ENCODE assay signal across 10 cellular contexts in genomic region chr3:57958642-57959406, GRCh38. TPM values are rescaled to one million over a fixed set of nuclear protein-coding genes. Genes with fewer than 3 reads are reported as not detected.
DNase-seq lines count a peak whose midpoint lies in the region; ATAC-seq and TF ChIP-seq lines count a peak whose summit lies in the region.
"Had no signal": no experiment of that assay in that cellular context is flagged by ENCODE, and none has a peak within 500 bp of the region (broad histone marks: within the 10 kb centered on the region; RNA-seq: fewer than 3 reads in every experiment).

No MANE protein-coding gene starts in this region.

- H3K27ac ChIP-seq in HUES64 (ENCODE audit: low read depth, low read length) (peak overlapping the region; percentile 36; the same call in 1 of the 2 replicates), duodenal mucosa (ENCODE audit: low read depth, low read length) (peak overlapping the region; percentile 13)

- peak overlapping the region; percentile 82 to 95 (median 88) for H3K27ac Mint-ChIP-seq in CD14-positive monocyte
- H3K27ac Mint-ChIP-seq in naive B cell = peak overlapping the region in 4 of 6 donors; percentile 8 to 69 (median 16)
- H3K27ac Mint-ChIP-seq: brain had no signal

- peak in 1 of 2 donors; percentile 27 for ATAC-seq in naive B cell (ENCODE audit: low read depth in 2 of 2)

- no peak for DNase-seq in CD14-positive monocyte (ENCODE audit: low spot score)
- DNase-seq in naive B cell = no peak
- DNase-seq in NCI-H446 (lab: John Stamatoyannopoulos, UW) = no peak
- DNase-seq in cerebellum (ENCODE audit: low spot score) = no peak
- DNase-seq in activated effector memory CD4-positive, alpha-beta T cell treated with Interleukin-2 at 50 U/mL for 16 hours = no peak
- no peak for DNase-seq in amygdala (lab: John Stamatoyannopoulos, UW)
- DNase-seq: DMS153 had no signal

- H3K4me1 ChIP-seq in HUES64 (ENCODE audit: insufficient read depth, low read length) (peaks cover 12% of the 10 kb centered on the region), duodenal mucosa (ENCODE audit: control insufficient read depth in 1 of 2, insufficient read depth in 2 of 2, low read length in 2 of 2) (peaks cover 28 to 32% of the 10 kb centered on the region in 2 donors)

- H3K9me3 ChIP-seq in HUES64 (ENCODE audit: insufficient read depth, low read depth, low read length) = no peaks in the 10 kb centered on the region
- no peaks in the 10 kb centered on the region for H3K9me3 ChIP-seq in duodenal mucosa (ENCODE audit: control insufficient read depth in 1 of 2, low read length in 2 of 2)

- H3K27me3 ChIP-seq in HUES64 (ENCODE audit: insufficient read depth, low read length) = no peaks in the 10 kb centered on the region
- H3K27me3 ChIP-seq in duodenal mucosa (ENCODE audit: control insufficient read depth in 1 of 2, insufficient read depth in 2 of 2, low read length in 2 of 2) = no peaks in the 10 kb centered on the region

- peaks cover 0 to 6% (median 4%) of the 10 kb centered on the region in 3 donors for H3K27me3 Mint-ChIP-seq in CD14-positive monocyte (ENCODE audit: low read depth in 3 of 3)
- H3K27me3 Mint-ChIP-seq in naive B cell = no peaks in the 10 kb centered on the region

- H3K36me3 Mint-ChIP-seq in CD14-positive monocyte (peaks cover 0 to 3% of the 10 kb centered on the region in 2 donors), naive B cell (no peaks in the 10 kb centered on the region)
- H3K36me3 Mint-ChIP-seq: brain had no signal

- no peak for TF ChIP-seq CTCF in CD14-positive monocyte (IDR thresholded peaks at IDR 0.05)

- WGBS in HUES64 = 92% methylated on average over 13 of the region's 13 CpGs

- intact Hi-C loops in CD14-positive monocyte (cut with micrococcal nuclease) = loop anchor here in 1 of 2 donors (5.0 kb wide), 1 partner anchor 38 kb away; no protein-coding TSS in a partner anchor

- no peaks in the 10 kb centered on the region for H3K36me3 ChIP-seq in HUES64 (ENCODE audit: insufficient read depth, low read length)
- H3K36me3 ChIP-seq in duodenal mucosa (ENCODE audit: control insufficient read depth in 1 of 2, insufficient read depth in 2 of 2, low read length in 2 of 2) = no peaks in the 10 kb centered on the region

- H3K4me1 Mint-ChIP-seq in CD14-positive monocyte = peaks cover 40% of the 10 kb centered on the region
- H3K4me1 Mint-ChIP-seq in naive B cell = peaks cover 15 to 23% (median 23%) of the 10 kb centered on the region in 3 donors
- H3K4me1 Mint-ChIP-seq: brain had no signal

- no peak overlapping the region for H3K4me3 ChIP-seq in HUES64 (ENCODE audit: low read length)
- no peak overlapping the region for H3K4me3 ChIP-seq in duodenal mucosa (ENCODE audit: low read depth in 1 of 2, low read length in 2 of 2)

- no peak overlapping the region for H3K9ac ChIP-seq in HUES64 (ENCODE audit: low read depth, low read length)
- H3K9ac ChIP-seq in duodenal mucosa (ENCODE audit: low read depth in 1 of 2, low read length in 2 of 2) = peak overlapping the region in 1 of 2 donors; percentile 30

- H3K4me3 Mint-ChIP-seq in CD14-positive monocyte (peak overlapping the region; percentile 38 to 81), naive B cell (peak overlapping the region in 7 of 8 donors; percentile 21 to 89 (median 64))
- H3K4me3 Mint-ChIP-seq: brain had no signal

- H3K9me3 Mint-ChIP-seq in CD14-positive monocyte = peaks cover 0 to 5% (median 0%) of the 10 kb centered on the region in 7 donors
- peaks cover 0 to 3% (median 0%) of the 10 kb centered on the region in 7 donors for H3K9me3 Mint-ChIP-seq in naive B cell
- H3K9me3 Mint-ChIP-seq: brain had no signal

RNA-seq across cellular contexts. Expression of gene FLNB, which starts 49.4 kb away (rescaled TPM):
- 1 to 10 TPM in 1 of 2 donors, under 1 TPM in 1; 0.47 to 2.1 TPM for polyA plus RNA-seq in CD14-positive monocyte
- polyA plus RNA-seq in HUES64 (2013, experiment 1 of 2) = 33.5 TPM
- polyA plus RNA-seq in HUES64 (2013, experiment 2 of 2) = 39.4 TPM
- polyA plus RNA-seq in naive B cell (ENCODE audit: low read depth in 6 of 6) = 10 to 100 TPM in 3 of 6 donors, 1 to 10 TPM in 3; 3.2 to 14.6 (median 9.7) TPM
- total RNA-seq in cerebellum = 57.6 TPM
